In genomic region chr16:84555418-84556196, GRCh38 we compare ENCODE assay signal across 12 cellular contexts. TPM values are rescaled to one million over a fixed set of nuclear protein-coding genes. Genes with fewer than 3 reads are reported as not detected.
DNase-seq lines count a peak whose midpoint lies in the region; ATAC-seq, FAIRE-seq and TF ChIP-seq lines count a peak whose summit lies in the region.
"Had no signal": no experiment of that assay in that cellular context is flagged by ENCODE, and none has a peak within 500 bp of the region (broad histone marks: within the 10 kb centered on the region; RNA-seq: fewer than 3 reads in every experiment).

No MANE protein-coding gene starts in this region.

- CTCF ChIA-PET in HepG2 (lab: Yijun Ruan, JAX; ENCODE audit: low intra/inter-chr PET ratio, low total read pairs), result no interaction called here
- CTCF ChIA-PET in PC-9 (lab: Charles Lee), result interaction anchor here (0.6 to 0.8 kb wide), 2 partner anchors 37 to 60 kb away, joined by 3 to 5 read pairs; no protein-coding TSS in a partner anchor
- CTCF ChIA-PET in CD8-positive, alpha-beta T cell (lab: Charles Lee), result interaction anchor here (0.6 to 3.4 kb wide), 7 partner anchors 8 to 49 kb away, joined by 3 to 10 read pairs (median 3); no protein-coding TSS in a partner anchor

- no peaks in the 10 kb centered on the region for H3K9me2 ChIP-seq in PC-9 (ENCODE audit: insufficient read depth)

- H3K27ac ChIP-seq in HepG2 (ENCODE audit: extremely low read length, insufficient read depth, low read length) (no peak overlapping the region), right lobe of liver (no peak overlapping the region), PC-9 (no peak overlapping the region), tibial artery (no peak overlapping the region)
- H3K27ac ChIP-seq in CD8-positive, alpha-beta T cell (ENCODE audit: low read depth, low read length), result no peak overlapping the region
- H3K27ac ChIP-seq: breast epithelium, C4-2B had no signal

- H3K36me3 ChIP-seq in HepG2 (replicated peaks in 1 of 2; ENCODE audit: control insufficient read depth in 1 of 2, insufficient read depth in 2 of 2, low read length in 2 of 2), result no peaks in the 10 kb centered on the region
- H3K36me3 ChIP-seq in right lobe of liver, result no peaks in the 10 kb centered on the region
- no peaks in the 10 kb centered on the region for H3K36me3 ChIP-seq in PC-9 (ENCODE audit: low read depth)
- H3K36me3 ChIP-seq in tibial artery, result no peaks in the 10 kb centered on the region
- no peaks in the 10 kb centered on the region for H3K36me3 ChIP-seq in CD8-positive, alpha-beta T cell (ENCODE audit: insufficient read depth, low read length)
- H3K36me3 ChIP-seq: breast epithelium had no signal

- intact Hi-C loops in HepG2 (cut with micrococcal nuclease; ENCODE audit: unreplicated experiment) (no loop called here), right lobe of liver (cut with DNase I) (no loop called here), PC-9 (cut with micrococcal nuclease; ENCODE audit: unreplicated experiment) (loop anchor here (5.0 kb wide), 1 partner anchor 43 kb away; no protein-coding TSS in a partner anchor), tibial artery (cut with DNase I; ENCODE audit: low total_unique reads) (no loop called here)
- intact Hi-C loops in CD8-positive, alpha-beta T cell (cut with DNase I, micrococcal nuclease), result loop anchor here in 1 of 2 experiments (2.0 kb wide), 1 partner anchor 45 kb away; no protein-coding TSS in a partner anchor

- peak overlapping the region; percentile 9; the same call in 1 of the 2 replicates for H3K4me2 ChIP-seq in HepG2 (ENCODE audit: low read depth, low read length)
- H3K4me2 ChIP-seq in PC-9, result no peak overlapping the region

- H2AFZ ChIP-seq in HepG2 (ENCODE audit: low read length) (no peak overlapping the region), PC-9 (no peak overlapping the region)

- POLR2A ChIA-PET in HepG2 (lab: Yijun Ruan, JAX) (no interaction called here), PC-9 (lab: Charles Lee; ENCODE audit: unreplicated experiment) (interaction anchor here (0.5 kb wide), 1 partner anchor 23 kb away, joined by 3 read pairs; no protein-coding TSS in a partner anchor)
- POLR2A ChIA-PET in CD8-positive, alpha-beta T cell (lab: Charles Lee), result interaction anchor here (0.8 to 1.5 kb wide), 2 partner anchors 44 to 53 kb away, joined by 3 to 5 read pairs; no protein-coding TSS in a partner anchor

- H3K27ac Mint-ChIP-seq in CD8-positive, alpha-beta T cell, result no peak overlapping the region

- no peaks in the 10 kb centered on the region for H3K36me3 Mint-ChIP-seq in CD8-positive, alpha-beta T cell

- no peak overlapping the region for H3K9ac ChIP-seq in HepG2 (ENCODE audit: insufficient read depth, low read depth, low read length)

- no peaks in the 10 kb centered on the region for H3K9me3 Mint-ChIP-seq in CD8-positive, alpha-beta T cell

- no peak for TF ChIP-seq EP300 in HepG2 (IDR thresholded peaks at IDR 0.05; ENCODE audit: low read depth in 2 of 2, low read length in 2 of 2)
- TF ChIP-seq EP300 in HepG2 (CRISPR knock-in tag; IDR thresholded peaks at IDR 0.05; ENCODE audit: borderline replicate concordance), result no peak

- H3K27me3 Mint-ChIP-seq in CD8-positive, alpha-beta T cell (ENCODE audit: low read depth), result no peaks in the 10 kb centered on the region

- H3K4me1 Mint-ChIP-seq in CD8-positive, alpha-beta T cell (ENCODE audit: low read depth), result peaks cover 41% of the 10 kb centered on the region

- peaks cover 5% of the 10 kb centered on the region for H3F3A ChIP-seq in PC-9 (ENCODE audit: insufficient read depth, low read depth)

- H3K4me3 ChIP-seq in HepG2 (replicated peaks in 1 of 3; ENCODE audit: insufficient read depth in 1 of 3, low read depth in 2 of 3, low read length in 3 of 3) (peak overlapping the region in 1 of 3 experiments; percentile 11; a peak in 1 of 6 replicates), right lobe of liver (no peak overlapping the region), PC-9 (no peak overlapping the region), tibial artery (no peak overlapping the region)
- H3K4me3 ChIP-seq in CD8-positive, alpha-beta T cell (ENCODE audit: low read depth, low read length), result no peak overlapping the region
- H3K4me3 ChIP-seq: breast epithelium, skin epidermis had no signal

- 18% methylated on average over 19 of the region's 19 CpGs for WGBS in HepG2 (ENCODE audit: low lambda C conversion rate)
- WGBS in right lobe of liver (ENCODE audit: insufficient coverage, low coverage, low lambda C conversion rate, missing lambda C conversion rate), result 51% methylated on average over 19 of the region's 19 CpGs

- H3K79me2 ChIP-seq in HepG2 (ENCODE audit: insufficient read depth, low read length), result no peaks in the 10 kb centered on the region
- H3K79me2 ChIP-seq in PC-9 (ENCODE audit: low read depth), result no peaks in the 10 kb centered on the region

- TF ChIP-seq RAD21 in HepG2 (CRISPR knock-in tag; IDR thresholded peaks at IDR 0.05), result no peak

- H3K27me3 ChIP-seq in HepG2 (ENCODE audit: control insufficient read depth in 1 of 2, insufficient read depth in 2 of 2, low read length in 2 of 2) (0 out of 5 replicates have a peak, but pooled peaks cover 0 to 17% of the 10 kb centered on the region in 2 experiments), right lobe of liver (no peaks in the 10 kb centered on the region), PC-9 (ENCODE audit: insufficient read depth, low read depth) (no peaks in the 10 kb centered on the region), tibial artery (peaks cover 0 to 18% of the 10 kb centered on the region in 2 donors)
- no peaks in the 10 kb centered on the region for H3K27me3 ChIP-seq in CD8-positive, alpha-beta T cell (ENCODE audit: insufficient read depth, low read length)
- H3K27me3 ChIP-seq: breast epithelium had no signal

- peak; percentile 59 for FAIRE-seq in HepG2 (lab: Jason Lieb, UNC)

- TF ChIP-seq POLR2A in HepG2 (IDR thresholded peaks at IDR 0.05; ENCODE audit: insufficient read depth in 1 of 2, low read depth in 2 of 2, low read length in 2 of 2) (no peak), right lobe of liver (IDR thresholded peaks at IDR 0.05) (no peak)

- ATAC-seq in HepG2 (peak; percentile 41; the same call in 2 of the 3 replicates), right lobe of liver (no peak), HG02623 (IDR thresholded peaks at IDR 0.05; ENCODE audit: unreplicated experiment) (no peak)
- ATAC-seq in CD8-positive, alpha-beta T cell, result no peak

- H3K9me3 ChIP-seq in HepG2 (ENCODE audit: low read length) (no peaks in the 10 kb centered on the region), right lobe of liver (no peaks in the 10 kb centered on the region), PC-9 (ENCODE audit: insufficient read depth, low read depth) (no peaks in the 10 kb centered on the region), tibial artery (no peaks in the 10 kb centered on the region)
- H3K9me3 ChIP-seq in CD8-positive, alpha-beta T cell (ENCODE audit: low read length), result no peaks in the 10 kb centered on the region
- H3K9me3 ChIP-seq: breast epithelium had no signal

- in situ Hi-C loops in HepG2 (cut with HindIII; ENCODE audit: extremely low pct_ligation_motif_present, low pct_unique_long_range_greater_than_20kb), result no loop called here

- DNase-seq in HepG2 (ENCODE audit: low spot score) (no peak), right lobe of liver (no peak), PC-9 (peak; percentile 30 to 35), inferior parietal cortex (ENCODE audit: extremely low spot score) (peak; percentile 64), tibial artery (no peak)
- DNase-seq in CD8-positive, alpha-beta T cell, result no peak
- no peak for DNase-seq in stimulated activated naive CD4-positive, alpha-beta T cell treated with Interleukin-2 at 50 U/mL for 16 hours (lab: John Stamatoyannopoulos, UW)
- DNase-seq: activated CD8-positive, alpha-beta memory T cell treated with anti-CD3 and anti-CD28 coated beads, Interleukin-2, amount 50 U/mL, for 4 hours had no signal

- TF ChIP-seq CTCF in HepG2 (CRISPR knock-in tag; IDR thresholded peaks at IDR 0.05), result no peak
- TF ChIP-seq CTCF in right lobe of liver (IDR thresholded peaks at IDR 0.05), result no peak
- TF ChIP-seq CTCF in PC-9 (conservative IDR thresholded peaks at IDR 0.05), result no peak
- no peak for TF ChIP-seq CTCF in tibial artery (IDR thresholded peaks at IDR 0.05)
- TF ChIP-seq CTCF in CD8-positive, alpha-beta T cell (IDR thresholded peaks at IDR 0.05), result no peak

- H3K4me3 Mint-ChIP-seq in CD8-positive, alpha-beta T cell, result no peak overlapping the region

- H3K4me1 ChIP-seq in HepG2 (ENCODE audit: insufficient read depth, low read length), result peaks cover 37% of the 10 kb centered on the region
- no peaks in the 10 kb centered on the region for H3K4me1 ChIP-seq in right lobe of liver
- H3K4me1 ChIP-seq in PC-9 (replicated peaks; ENCODE audit: insufficient read depth), result peaks cover 17% of the 10 kb centered on the region; the same call in 1 of the 2 replicates
- no peaks in the 10 kb centered on the region for H3K4me1 ChIP-seq in tibial artery
- H3K4me1 ChIP-seq in CD8-positive, alpha-beta T cell (ENCODE audit: insufficient read depth, low read length), result peaks cover 41% of the 10 kb centered on the region
- H3K4me1 ChIP-seq: breast epithelium had no signal

- H4K20me1 ChIP-seq in HepG2 (ENCODE audit: insufficient read depth, low read length), result no peaks in the 10 kb centered on the region; the same call in 1 of the 2 replicates
- no peaks in the 10 kb centered on the region for H4K20me1 ChIP-seq in PC-9 (ENCODE audit: insufficient read depth)

- BruUV-seq in HepG2 (replicated peaks; lab: Mats Ljungman, UMichigan) (no TSS peak), PC-9 (replicated peaks; lab: Mats Ljungman, UMichigan) (no TSS peak)

RNA-seq across cellular contexts. Expression of gene MEAK7, which starts 51.1 kb away (rescaled TPM):
- total RNA-seq in HepG2 (2016; rRNA removed; fragmentation: Illumina TruSeq; extraction: Trizol) (14.7 and 17.4 TPM in 2 replicates), right lobe of liver (1 to 10 TPM; 2.9 to 5.2 (median 3.4) TPM), PC-9 (2021) (73.4 and 74.6 TPM in 2 replicates)
- total RNA-seq in HepG2 (2016; cell fraction: cytosol; rRNA removed; fragmentation: Illumina TruSeq; extraction: Trizol; ENCODE audit: low read depth), result 1.0 and 1.5 TPM in 2 replicates
- total RNA-seq in HepG2 (2016; cell fraction: insoluble cytoplasmic fraction; rRNA removed; fragmentation: Illumina TruSeq; extraction: Trizol), result 14.3 and 19.5 TPM in 2 replicates
- total RNA-seq in HepG2 (2016; cell fraction: membrane; rRNA removed; fragmentation: Illumina TruSeq; extraction: Trizol), result 3.8 and 4.1 TPM in 2 replicates
- total RNA-seq in HepG2 (2016; cell fraction: nucleus; rRNA removed; fragmentation: Illumina TruSeq; extraction: Trizol), result 13.9 and 16.3 TPM in 2 replicates
- 11.8 and 12.0 TPM in 2 replicates for polyA plus RNA-seq in HepG2 (2011; rRNA removed)
- 10.9 and 11.8 TPM in 2 replicates for polyA plus RNA-seq in HepG2 (2011; cell fraction: cytosol; rRNA removed)
- 13.6 and 14.0 TPM in 2 replicates for polyA plus RNA-seq in HepG2 (2011; cell fraction: nucleus; rRNA removed)
- 6.9 and 8.1 TPM in 2 replicates for polyA plus RNA-seq in HepG2 (2012)
- 0.46 and 0.59 TPM in 2 replicates for polyA plus RNA-seq in HepG2 (2016; cell fraction: cytosol; fragmentation: Illumina TruSeq; extraction: Trizol; ENCODE audit: low read depth)
- 10.6 and 11.4 TPM in 2 replicates for polyA plus RNA-seq in HepG2 (2016; cell fraction: insoluble cytoplasmic fraction; fragmentation: Illumina TruSeq; extraction: Trizol; ENCODE audit: low read depth)
- 1.5 and 1.9 TPM in 2 replicates for polyA plus RNA-seq in HepG2 (2016; cell fraction: membrane; fragmentation: Illumina TruSeq; extraction: Trizol; ENCODE audit: low read depth)
- 9.0 and 10.6 TPM in 2 replicates for polyA plus RNA-seq in HepG2 (2016; cell fraction: nucleus; fragmentation: Illumina TruSeq; extraction: Trizol; ENCODE audit: insufficient read depth, low read depth)
- polyA minus RNA-seq in HepG2 (2011; rRNA and poly(A)+ RNA removed; ENCODE audit: low replicate concordance), result 20.4 and 30.6 TPM in 2 replicates
- 7.9 and 10.9 TPM in 2 replicates for polyA minus RNA-seq in HepG2 (2011; cell fraction: cytosol; rRNA and poly(A)+ RNA removed)
- 17.6 and 19.1 TPM in 2 replicates for polyA minus RNA-seq in HepG2 (2011; cell fraction: nucleus; rRNA and poly(A)+ RNA removed)
- total RNA-seq in CD8-positive, alpha-beta T cell, result 1 to 10 TPM; 2.1 to 2.2 TPM

Comparison
In these comparisons a context has a peak if more than half of its experiments do, and no peak if none do; other contexts are left out.
1. DNase-seq: peak in PC-9 (2 of 2) and inferior parietal cortex (single experiment); none in HepG2 (single experiment), right lobe of liver (0 of 3), tibial artery (0 of 2), CD8-positive, alpha-beta T cell (0 of 7) and stimulated activated naive CD4-positive, alpha-beta T cell treated with Interleukin-2 at 50 U/mL for 16 hours (single experiment).